Comparison of ENCODE assay signal across 19 cellular contexts in genomic region chr16:89985219-89985618, GRCh38. TPM values are rescaled to one million over a fixed set of nuclear protein-coding genes. Genes with fewer than 3 reads are reported as not detected.
DNase-seq lines count a peak whose midpoint lies in the region; ATAC-seq and TF ChIP-seq lines count a peak whose summit lies in the region.
"Had no signal": no experiment of that assay in that cellular context is flagged by ENCODE, and none has a peak within 500 bp of the region (broad histone marks: within the 10 kb centered on the region; RNA-seq: fewer than 3 reads in every experiment).

No MANE protein-coding gene starts in this region.

- H3K27me3 Mint-ChIP-seq in natural killer cell treated with Interleukin-12 subunit alpha and Interleukin-12 subunit beta and Interleukin-15 and Interleukin-18, amount 100 ng/mL, for 72 hours, result no peaks in the 10 kb centered on the region
- H3K27me3 Mint-ChIP-seq in natural killer cell (ENCODE audit: low read depth in 2 of 2), result no peaks in the 10 kb centered on the region
- no peaks in the 10 kb centered on the region for H3K27me3 Mint-ChIP-seq in activated CD4-positive, alpha-beta T cell treated with anti-CD3 and anti-CD28 coated beads, Interleukin-2, amount 10 ng/mL, durations not matched to agents 24 days and 14 days
- H3K27me3 Mint-ChIP-seq: CD4-positive, CD25-positive, alpha-beta regulatory T cell had no signal

- CTCF ChIA-PET in Panc1 (lab: Charles Lee), result no interaction called here

- H3K4me3 Mint-ChIP-seq in natural killer cell treated with Interleukin-12 subunit alpha and Interleukin-12 subunit beta and Interleukin-15 and Interleukin-18, amount 100 ng/mL, for 72 hours, result no peak overlapping the region
- no peak overlapping the region for H3K4me3 Mint-ChIP-seq in natural killer cell
- no peak overlapping the region for H3K4me3 Mint-ChIP-seq in activated CD4-positive, alpha-beta T cell treated with anti-CD3 and anti-CD28 coated beads, Interleukin-2, amount 10 ng/mL, durations not matched to agents 24 days and 14 days
- H3K4me3 Mint-ChIP-seq: CD4-positive, CD25-positive, alpha-beta regulatory T cell; CD8-positive, alpha-beta T cell; H9 had no signal

- DNase-seq in natural killer cell treated with Interleukin-12 subunit alpha and Interleukin-12 subunit beta and Interleukin-15 and Interleukin-18, amount 100 ng/mL, for 72 hours (ENCODE audit: low spot score), result peak; percentile 46
- DNase-seq in natural killer cell (no peak), Panc1 (ENCODE audit: low read depth, low spot score) (no peak), osteoblast (ENCODE audit: insufficient read length, low spot score, missing footprints) (peak; percentile 22), NK-92 (lab: John Stamatoyannopoulos, UW; ENCODE audit: unreplicated experiment) (no peak), H4 (ENCODE audit: low spot score) (no peak)
- no peak for DNase-seq in activated CD4-positive, alpha-beta T cell treated with anti-CD3 and anti-CD28 coated beads, Interleukin-2, amount 10 ng/mL, durations not matched to agents 24 days and 14 days
- DNase-seq: 8988T; Caco-2; CD4-positive, CD25-positive, alpha-beta regulatory T cell; CD8-positive, alpha-beta T cell; DMS153; DND-41; GM23248; H9 had no signal

- H4K20me1 ChIP-seq in osteoblast (ENCODE audit: insufficient read depth, low read length), result no peaks in the 10 kb centered on the region

- POLR2A ChIA-PET in Panc1 (lab: Charles Lee), result no interaction called here

- no peak overlapping the region for H3K27ac Mint-ChIP-seq in natural killer cell treated with Interleukin-12 subunit alpha and Interleukin-12 subunit beta and Interleukin-15 and Interleukin-18, amount 100 ng/mL, for 72 hours
- no peak overlapping the region for H3K27ac Mint-ChIP-seq in natural killer cell
- no peak overlapping the region for H3K27ac Mint-ChIP-seq in activated CD4-positive, alpha-beta T cell treated with anti-CD3 and anti-CD28 coated beads, Interleukin-2, amount 10 ng/mL, durations not matched to agents 24 days and 14 days
- H3K27ac Mint-ChIP-seq: CD4-positive, CD25-positive, alpha-beta regulatory T cell; CD8-positive, alpha-beta T cell; H9 had no signal

- BruUV-seq in Panc1 (replicated peaks; lab: Mats Ljungman, UMichigan), result TSS peak; percentile 46

- ATAC-seq in natural killer cell treated with Interleukin-12 subunit alpha and Interleukin-12 subunit beta and Interleukin-15 and Interleukin-18, amount 100 ng/mL, for 72 hours, result no peak
- ATAC-seq in natural killer cell, result no peak
- ATAC-seq in Panc1, result no peak
- ATAC-seq: A549; CD8-positive, alpha-beta T cell; HCT116 had no signal

- H3K4me1 ChIP-seq in Panc1 (ENCODE audit: control insufficient read depth, insufficient read depth, low read length) (no peaks in the 10 kb centered on the region), osteoblast (ENCODE audit: insufficient read depth, low read length) (no peaks in the 10 kb centered on the region)
- H3K4me1 ChIP-seq: A549, Caco-2 had no signal

- H2AFZ ChIP-seq in osteoblast (ENCODE audit: low read length), result no peak overlapping the region
- H2AFZ ChIP-seq: GM23248 had no signal

- no peak for TF ChIP-seq CTCF in natural killer cell (IDR thresholded peaks at IDR 0.05)
- TF ChIP-seq CTCF in Panc1 (IDR thresholded peaks at IDR 0.05), result no peak
- no peak for TF ChIP-seq CTCF in osteoblast (IDR thresholded peaks at IDR 0.05; ENCODE audit: extremely low read depth, low read depth, low read length)

- no peak overlapping the region for H3K4me3 ChIP-seq in Panc1 (ENCODE audit: low read depth in 2 of 2, low read length in 2 of 2)
- H3K4me3 ChIP-seq in osteoblast (ENCODE audit: insufficient read depth, low read length), result no peak overlapping the region
- H3K4me3 ChIP-seq: A549, BLaER1, GM23248 had no signal

- H3K9me3 Mint-ChIP-seq in natural killer cell treated with Interleukin-12 subunit alpha and Interleukin-12 subunit beta and Interleukin-15 and Interleukin-18, amount 100 ng/mL, for 72 hours, result no peaks in the 10 kb centered on the region
- H3K9me3 Mint-ChIP-seq in natural killer cell, result no peaks in the 10 kb centered on the region
- H3K9me3 Mint-ChIP-seq in activated CD4-positive, alpha-beta T cell treated with anti-CD3 and anti-CD28 coated beads, Interleukin-2, amount 10 ng/mL, durations not matched to agents 24 days and 14 days, result no peaks in the 10 kb centered on the region
- H3K9me3 Mint-ChIP-seq: CD4-positive, CD25-positive, alpha-beta regulatory T cell; CD8-positive, alpha-beta T cell; H9 had no signal

- H3K4me1 Mint-ChIP-seq in natural killer cell treated with Interleukin-12 subunit alpha and Interleukin-12 subunit beta and Interleukin-15 and Interleukin-18, amount 100 ng/mL, for 72 hours (ENCODE audit: low read depth in 2 of 2), result peaks cover 0 to 8% of the 10 kb centered on the region in 2 donors
- H3K4me1 Mint-ChIP-seq in natural killer cell, result no peaks in the 10 kb centered on the region
- H3K4me1 Mint-ChIP-seq in activated CD4-positive, alpha-beta T cell treated with anti-CD3 and anti-CD28 coated beads, Interleukin-2, amount 10 ng/mL, durations not matched to agents 24 days and 14 days, result no peaks in the 10 kb centered on the region
- H3K4me1 Mint-ChIP-seq: H9 had no signal

- intact Hi-C loops in natural killer cell (cut with micrococcal nuclease) (no loop called here), Panc1 (cut with micrococcal nuclease; ENCODE audit: unreplicated experiment) (no loop called here)
- intact Hi-C loops in activated CD4-positive, alpha-beta T cell treated with anti-CD3 and anti-CD28 coated beads, Interleukin-2, amount 10 ng/mL, durations not matched to agents 24 days and 14 days (cut with micrococcal nuclease), result no loop called here

- H3K27ac ChIP-seq in Panc1 (ENCODE audit: low read length) (no peak overlapping the region), osteoblast (ENCODE audit: low read depth, low read length) (no peak overlapping the region)
- H3K27ac ChIP-seq: A549, BLaER1, C4-2B, GM23248 had no signal

- in situ Hi-C loops in Panc1 (cut with HindIII; ENCODE audit: low pct_unique_long_range_greater_than_20kb, low sequenced_read_pairs), result no loop called here

- H3K79me2 ChIP-seq in osteoblast (ENCODE audit: insufficient read depth, low read length), result peaks cover 4% of the 10 kb centered on the region

- no peak overlapping the region for H3K4me2 ChIP-seq in osteoblast (ENCODE audit: insufficient read depth, low read length)
- H3K4me2 ChIP-seq: A549 had no signal

- peaks cover 12% of the 10 kb centered on the region for H3K36me3 Mint-ChIP-seq in natural killer cell treated with Interleukin-12 subunit alpha and Interleukin-12 subunit beta and Interleukin-15 and Interleukin-18, amount 100 ng/mL, for 72 hours
- peaks cover 16% of the 10 kb centered on the region for H3K36me3 Mint-ChIP-seq in natural killer cell
- peaks cover 53% of the 10 kb centered on the region for H3K36me3 Mint-ChIP-seq in activated CD4-positive, alpha-beta T cell treated with anti-CD3 and anti-CD28 coated beads, Interleukin-2, amount 10 ng/mL, durations not matched to agents 24 days and 14 days (ENCODE audit: low read depth)

- H3K36me3 ChIP-seq in Panc1 (ENCODE audit: control insufficient read depth, insufficient read depth, low read length) (0 out of 2 replicates have a peak, but pooled peaks cover 3% of the 10 kb centered on the region), osteoblast (ENCODE audit: insufficient read depth, low read length) (peaks cover 58% of the 10 kb centered on the region)

- H3K27me3 ChIP-seq in Panc1 (ENCODE audit: control insufficient read depth, insufficient read depth, low read length) (no peaks in the 10 kb centered on the region), osteoblast (ENCODE audit: insufficient read depth, low read length) (no peaks in the 10 kb centered on the region)
- H3K27me3 ChIP-seq: BLaER1 had no signal

- H3K9me3 ChIP-seq in Panc1 (ENCODE audit: control insufficient read depth, insufficient read depth, low read depth, low read length) (no peaks in the 10 kb centered on the region), osteoblast (ENCODE audit: low read depth, low read length) (no peaks in the 10 kb centered on the region)
- H3K9me3 ChIP-seq: A549, BLaER1, Caco-2 had no signal

RNA-seq across cellular contexts. Expression of gene DBNDD1, which starts 34.0 kb away (rescaled TPM):
- not detected for total RNA-seq in natural killer cell treated with Interleukin-12 subunit alpha and Interleukin-12 subunit beta and Interleukin-15 and Interleukin-18, amount 100 ng/mL, for 72 hours
- total RNA-seq in natural killer cell, result under 1 TPM in 1 of 3 donors, not detected in 2; 0.20 TPM
- total RNA-seq in Panc1 (2021; ENCODE audit: unreplicated experiment), result 32.3 TPM
- polyA plus RNA-seq in Panc1 (2012; ENCODE audit: insufficient read length), result 48.9 TPM
- 0.29 and 1.1 TPM in 2 replicates for total RNA-seq in osteoblast
- 8.7 and 11.7 TPM in 2 replicates for total RNA-seq in H4 (2014; rRNA removed; shearing (Covaris generic))
- total RNA-seq in activated CD4-positive, alpha-beta T cell treated with anti-CD3 and anti-CD28 coated beads, Interleukin-2, amount 10 ng/mL, durations not matched to agents 24 days and 14 days, result 0.38 TPM in 1 of 2 replicates, not detected in the other

RNA-seq across cellular contexts. Expression of gene DEF8, which starts 36.7 kb away (rescaled TPM):
- 10 to 100 TPM; 44.2 to 55.5 TPM for total RNA-seq in natural killer cell treated with Interleukin-12 subunit alpha and Interleukin-12 subunit beta and Interleukin-15 and Interleukin-18, amount 100 ng/mL, for 72 hours
- total RNA-seq in natural killer cell, result 10 to 100 TPM; 43.0 to 60.3 (median 50.1) TPM
- total RNA-seq in Panc1 (2021; ENCODE audit: unreplicated experiment), result 64.6 TPM
- 70.1 TPM for polyA plus RNA-seq in Panc1 (2012; ENCODE audit: insufficient read length)
- total RNA-seq in osteoblast, result 48.6 and 48.9 TPM in 2 replicates
- 53.9 and 68.6 TPM in 2 replicates for total RNA-seq in H4 (2014; rRNA removed; shearing (Covaris generic))
- total RNA-seq in activated CD4-positive, alpha-beta T cell treated with anti-CD3 and anti-CD28 coated beads, Interleukin-2, amount 10 ng/mL, durations not matched to agents 24 days and 14 days, result 39.0 and 42.2 TPM in 2 replicates

Comparison
In these comparisons a context has a peak if more than half of its experiments do, and no peak if none do; other contexts are left out.
1. DNase-seq: peak in natural killer cell treated with Interleukin-12 subunit alpha and Interleukin-12 subunit beta and Interleukin-15 and Interleukin-18, amount 100 ng/mL, for 72 hours (single experiment) and osteoblast (single experiment); none in natural killer cell (single experiment), Panc1 (single experiment), NK-92 (single experiment), H4 (single experiment) and activated CD4-positive, alpha-beta T cell treated with anti-CD3 and anti-CD28 coated beads, Interleukin-2, amount 10 ng/mL, durations not matched to agents 24 days and 14 days (single experiment).